In genomic region chr17:58248955-58249269, GRCh38 we compare ENCODE assay signal across 9 cellular contexts. TPM values are rescaled to one million over a fixed set of nuclear protein-coding genes. Genes with fewer than 3 reads are reported as not detected.
DNase-seq lines count a peak whose midpoint lies in the region; ATAC-seq and TF ChIP-seq lines count a peak whose summit lies in the region.
"Had no signal": no experiment of that assay in that cellular context is flagged by ENCODE, and none has a peak within 500 bp of the region (broad histone marks: within the 10 kb centered on the region; RNA-seq: fewer than 3 reads in every experiment).

No MANE protein-coding gene starts in this region.

- H3K4me1 ChIP-seq in smooth muscle cell (ENCODE audit: low read depth) = no peaks in the 10 kb centered on the region

- H3K27ac Mint-ChIP-seq in T-helper 2 cell treated with Interferon-gamma antibody and Interleukin-4, amounts not matched to agents 5 μg/mL and 100 μg/mL, for 36 hours = no peak overlapping the region
- H3K27ac Mint-ChIP-seq in T-helper 17 cell = no peak overlapping the region
- H3K27ac Mint-ChIP-seq in activated CD8-positive, alpha-beta memory T cell treated with anti-CD3 and anti-CD28 coated beads, Interleukin-2, amount 10 ng/mL, durations not matched to agents 7 days and 5 days = no peak overlapping the region

- no peak overlapping the region for H3K9ac ChIP-seq in smooth muscle cell (ENCODE audit: low read depth)

- H3K36me3 ChIP-seq in smooth muscle cell (ENCODE audit: low read depth) = no peaks in the 10 kb centered on the region

- H3K27me3 Mint-ChIP-seq in T-helper 2 cell treated with Interferon-gamma antibody and Interleukin-4, amounts not matched to agents 5 μg/mL and 100 μg/mL, for 36 hours (ENCODE audit: low read depth) = peaks cover 38% of the 10 kb centered on the region
- H3K27me3 Mint-ChIP-seq in T-helper 17 cell = peaks cover 40% of the 10 kb centered on the region
- peaks cover 60% of the 10 kb centered on the region for H3K27me3 Mint-ChIP-seq in activated CD8-positive, alpha-beta memory T cell treated with anti-CD3 and anti-CD28 coated beads, Interleukin-2, amount 10 ng/mL, durations not matched to agents 7 days and 5 days

- TF ChIP-seq CTCF in foreskin fibroblast (IDR thresholded peaks at IDR 0.05; ENCODE audit: low read depth, low read length) (no peak), smooth muscle cell (IDR thresholded peaks at IDR 0.05; ENCODE audit: borderline replicate concordance, insufficient read depth, poor library complexity, severe bottlenecking) (no peak)

- CTCF ChIA-PET in activated CD8-positive, alpha-beta memory T cell treated with anti-CD3 and anti-CD28 coated beads, Interleukin-2, amount 10 ng/mL, durations not matched to agents 7 days and 5 days (lab: Charles Lee) = interaction anchor here (0.6 to 3.3 kb wide), 28 partner anchors 11 to 334 kb away, joined by 3 to 22 read pairs (median 6); partner anchors contain the start of genes LPO, MKS1, MTMR4 and RNF43

- H4K20me1 ChIP-seq in smooth muscle cell (ENCODE audit: low read depth) = no peaks in the 10 kb centered on the region

- peaks cover 49% of the 10 kb centered on the region for H3K27me3 ChIP-seq in smooth muscle cell (ENCODE audit: low read depth)

- H3K4me1 Mint-ChIP-seq in T-helper 2 cell treated with Interferon-gamma antibody and Interleukin-4, amounts not matched to agents 5 μg/mL and 100 μg/mL, for 36 hours (ENCODE audit: low read depth) = peaks cover 16% of the 10 kb centered on the region
- peaks cover 16% of the 10 kb centered on the region for H3K4me1 Mint-ChIP-seq in T-helper 17 cell
- peaks cover 22% of the 10 kb centered on the region for H3K4me1 Mint-ChIP-seq in activated CD8-positive, alpha-beta memory T cell treated with anti-CD3 and anti-CD28 coated beads, Interleukin-2, amount 10 ng/mL, durations not matched to agents 7 days and 5 days

- H3F3A ChIP-seq in smooth muscle cell (ENCODE audit: low read depth) = no peaks in the 10 kb centered on the region

- H3K9me3 ChIP-seq in T-helper 17 cell (ENCODE audit: control insufficient read depth, low read length, poor library complexity, severe bottlenecking) (no peaks in the 10 kb centered on the region), smooth muscle cell (replicated peaks; ENCODE audit: low read depth) (no peaks in the 10 kb centered on the region)

- peak overlapping the region; percentile 74 for H3K4me3 Mint-ChIP-seq in T-helper 2 cell treated with Interferon-gamma antibody and Interleukin-4, amounts not matched to agents 5 μg/mL and 100 μg/mL, for 36 hours
- peak overlapping the region; percentile 87 for H3K4me3 Mint-ChIP-seq in T-helper 17 cell
- no peak overlapping the region for H3K4me3 Mint-ChIP-seq in activated CD8-positive, alpha-beta memory T cell treated with anti-CD3 and anti-CD28 coated beads, Interleukin-2, amount 10 ng/mL, durations not matched to agents 7 days and 5 days

- H3K4me2 ChIP-seq in smooth muscle cell = peak overlapping the region; percentile 92

- H3K36me3 Mint-ChIP-seq in T-helper 2 cell treated with Interferon-gamma antibody and Interleukin-4, amounts not matched to agents 5 μg/mL and 100 μg/mL, for 36 hours (ENCODE audit: low read depth) = no peaks in the 10 kb centered on the region
- no peaks in the 10 kb centered on the region for H3K36me3 Mint-ChIP-seq in T-helper 17 cell (ENCODE audit: low read depth)
- H3K36me3 Mint-ChIP-seq in activated CD8-positive, alpha-beta memory T cell treated with anti-CD3 and anti-CD28 coated beads, Interleukin-2, amount 10 ng/mL, durations not matched to agents 7 days and 5 days = no peaks in the 10 kb centered on the region

- H3K27ac ChIP-seq in smooth muscle cell (ENCODE audit: low read depth) = no peak overlapping the region

- no peaks in the 10 kb centered on the region for H3K9me3 Mint-ChIP-seq in T-helper 2 cell treated with Interferon-gamma antibody and Interleukin-4, amounts not matched to agents 5 μg/mL and 100 μg/mL, for 36 hours
- H3K9me3 Mint-ChIP-seq in activated CD8-positive, alpha-beta memory T cell treated with anti-CD3 and anti-CD28 coated beads, Interleukin-2, amount 10 ng/mL, durations not matched to agents 7 days and 5 days (ENCODE audit: low read depth) = no peaks in the 10 kb centered on the region

- H2AFZ ChIP-seq in smooth muscle cell (ENCODE audit: low read depth) = no peak overlapping the region

- no peak for ATAC-seq in T-helper 17 cell
- no peak for ATAC-seq in activated CD8-positive, alpha-beta memory T cell treated with anti-CD3 and anti-CD28 coated beads, Interleukin-2, amount 10 ng/mL, durations not matched to agents 7 days and 5 days
- ATAC-seq in GM18520 (IDR thresholded peaks at IDR 0.05; ENCODE audit: unreplicated experiment) = no peak
- no peak for ATAC-seq in HG03571 (IDR thresholded peaks at IDR 0.05; ENCODE audit: unreplicated experiment)

- H3K4me3 ChIP-seq in foreskin fibroblast (ENCODE audit: low read depth in 1 of 2, low read length in 2 of 2) (peak overlapping the region; percentile 50 to 56), smooth muscle cell (peak overlapping the region; percentile 52)

- no peak for DNase-seq in T-helper 2 cell treated with Interferon-gamma antibody and Interleukin-4, amounts not matched to agents 5 μg/mL and 100 μg/mL, for 36 hours (ENCODE audit: low spot score)
- DNase-seq in T-helper 2 cell (no peak), T-helper 17 cell (no peak), foreskin fibroblast (no peak), smooth muscle cell (lab: John Stamatoyannopoulos, UW; ENCODE audit: unreplicated experiment) (no peak)
- DNase-seq in activated CD8-positive, alpha-beta memory T cell treated with anti-CD3 and anti-CD28 coated beads, Interleukin-2, amount 10 ng/mL, durations not matched to agents 7 days and 5 days = no peak

- 29% methylated on average over 10 of the region's 10 CpGs for WGBS in smooth muscle cell (ENCODE audit: low lambda C conversion rate)

- no peaks in the 10 kb centered on the region for H3K79me2 ChIP-seq in smooth muscle cell (ENCODE audit: low read depth)

RNA-seq across cellular contexts. Expression of gene LPO, which starts 10.5 kb away (rescaled TPM):
- total RNA-seq in T-helper 17 cell (under 1 TPM in 1 of 2 donors, not detected in 1; 0.44 TPM), smooth muscle cell (1.7 and 4.1 TPM in 2 replicates)
- 3.3 TPM in 2 replicates for polyA plus RNA-seq in smooth muscle cell
- not detected for total RNA-seq in activated CD8-positive, alpha-beta memory T cell treated with anti-CD3 and anti-CD28 coated beads, Interleukin-2, amount 10 ng/mL, durations not matched to agents 7 days and 5 days
- total RNA-seq: bronchial epithelial cell had no signal

RNA-seq across cellular contexts. Expression of gene MKS1, which starts 29.9 kb away (rescaled TPM):
- 1 to 10 TPM; 7.6 to 7.7 TPM for total RNA-seq in T-helper 17 cell
- total RNA-seq in smooth muscle cell = 9.2 and 15.6 TPM in 2 replicates
- 15.0 and 22.8 TPM in 2 replicates for polyA plus RNA-seq in smooth muscle cell
- 10 to 100 TPM; 17.8 to 18.2 TPM for total RNA-seq in activated CD8-positive, alpha-beta memory T cell treated with anti-CD3 and anti-CD28 coated beads, Interleukin-2, amount 10 ng/mL, durations not matched to agents 7 days and 5 days

RNA-seq across cellular contexts. Expression of gene MPO, which starts 31.8 kb away (rescaled TPM):
- under 1 TPM in 1 of 2 donors, not detected in 1; 0.07 TPM for total RNA-seq in T-helper 17 cell
- total RNA-seq in smooth muscle cell = not detected in 2 replicates
- 0.09 TPM in 1 of 2 replicates, not detected in the other for polyA plus RNA-seq in smooth muscle cell
- total RNA-seq in activated CD8-positive, alpha-beta memory T cell treated with anti-CD3 and anti-CD28 coated beads, Interleukin-2, amount 10 ng/mL, durations not matched to agents 7 days and 5 days = under 1 TPM in 1 of 2 experiments, not detected in 1; 0.09 TPM
- total RNA-seq: bronchial epithelial cell had no signal

RNA-seq across cellular contexts. Expression of gene EPX, which starts 56.4 kb away (rescaled TPM):
- total RNA-seq in T-helper 17 cell (not detected), smooth muscle cell (not detected in 2 replicates)
- not detected in 2 replicates for polyA plus RNA-seq in smooth muscle cell
- not detected for total RNA-seq in activated CD8-positive, alpha-beta memory T cell treated with anti-CD3 and anti-CD28 coated beads, Interleukin-2, amount 10 ng/mL, durations not matched to agents 7 days and 5 days
- total RNA-seq: bronchial epithelial cell had no signal
